16 cellular contexts compared by ENCODE assay signal in genomic region chrX:12811658-12812057, GRCh38. TPM values are rescaled to one million over a fixed set of nuclear protein-coding genes. Genes with fewer than 3 reads are reported as not detected.
DNase-seq lines count a peak whose midpoint lies in the region; ATAC-seq and TF ChIP-seq lines count a peak whose summit lies in the region.
"Had no signal": no experiment of that assay in that cellular context is flagged by ENCODE, and none has a peak within 500 bp of the region (broad histone marks: within the 10 kb centered on the region; RNA-seq: fewer than 3 reads in every experiment).

No MANE protein-coding gene starts in this region.

- H3K9me3 Mint-ChIP-seq in activated T-cell treated with anti-CD3 and anti-CD28 coated beads, Interleukin-2, amount 50 U/mL, for 72 hours: no peaks in the 10 kb centered on the region
- no peaks in the 10 kb centered on the region for H3K9me3 Mint-ChIP-seq in activated T-helper 1 cell treated with anti-CD3 and anti-CD28 coated beads, Interleukin-12 subunit alpha, Interleukin-12 subunit beta, Interleukin-2, Interleukin-4 antibody, amounts not matched to agents 30 ng/mL and 10 ng/mL and 1 ng/mL, durations not matched to agents 14 hours and 24 hours and 36 hours
- H3K9me3 Mint-ChIP-seq: CD14-positive monocyte; CD8-positive, alpha-beta T cell had no signal

- no peaks in the 10 kb centered on the region for H3K4me1 Mint-ChIP-seq in activated T-cell treated with anti-CD3 and anti-CD28 coated beads, Interleukin-2, amount 50 U/mL, for 72 hours (ENCODE audit: low read depth)
- peaks cover 34% of the 10 kb centered on the region for H3K4me1 Mint-ChIP-seq in activated T-helper 1 cell treated with anti-CD3 and anti-CD28 coated beads, Interleukin-12 subunit alpha, Interleukin-12 subunit beta, Interleukin-2, Interleukin-4 antibody, amounts not matched to agents 30 ng/mL and 10 ng/mL and 1 ng/mL, durations not matched to agents 14 hours and 24 hours and 36 hours (ENCODE audit: low read depth)

- no peak for DNase-seq in activated T-cell treated with anti-CD3 and anti-CD28 coated beads, Interleukin-2, amount 50 U/mL, for 72 hours
- no peak for DNase-seq in activated T-cell treated with anti-CD3 and anti-CD28 coated beads, Interleukin-2, amount 50 U/mL, for 48 hours
- peak; percentile 16 for DNase-seq in Jurkat, Clone E6-1 (ENCODE audit: low read depth, low spot score)
- no peak for DNase-seq in activated T-helper 1 cell treated with anti-CD3 and anti-CD28 coated beads, Interleukin-12 subunit alpha, Interleukin-12 subunit beta, Interleukin-2, Interleukin-4 antibody, amounts not matched to agents 30 ng/mL and 10 ng/mL and 1 ng/mL, durations not matched to agents 14 hours and 24 hours and 36 hours (ENCODE audit: low spot score)
- peak; percentile 65 for DNase-seq in testis
- no peak for DNase-seq in activated CD8-positive, alpha-beta memory T cell treated with anti-CD3 and anti-CD28 coated beads, Interleukin-2, amount 50 U/mL, for 48 hours
- DNase-seq: CD8-positive, alpha-beta T cell; COR-L47; GF-D8 had no signal

- H3K27me3 ChIP-seq in testis: no peaks in the 10 kb centered on the region

- no peak overlapping the region for H3K4me3 ChIP-seq in Jurkat, Clone E6-1 (ENCODE audit: low read length)
- no peak overlapping the region for H3K4me3 ChIP-seq in testis
- H3K4me3 ChIP-seq: A549, HAP-1 had no signal

- TF ChIP-seq POLR2A in testis (IDR thresholded peaks at IDR 0.05): no peak

- no peak overlapping the region for H3K4me3 Mint-ChIP-seq in activated T-cell treated with anti-CD3 and anti-CD28 coated beads, Interleukin-2, amount 50 U/mL, for 72 hours
- no peak overlapping the region for H3K4me3 Mint-ChIP-seq in activated T-helper 1 cell treated with anti-CD3 and anti-CD28 coated beads, Interleukin-12 subunit alpha, Interleukin-12 subunit beta, Interleukin-2, Interleukin-4 antibody, amounts not matched to agents 30 ng/mL and 10 ng/mL and 1 ng/mL, durations not matched to agents 14 hours and 24 hours and 36 hours
- H3K4me3 Mint-ChIP-seq: CD14-positive monocyte; CD8-positive, alpha-beta T cell had no signal

- H3K4me1 ChIP-seq in testis: no peaks in the 10 kb centered on the region
- H3K4me1 ChIP-seq: A549 had no signal

- H3K27ac Mint-ChIP-seq in activated T-cell treated with anti-CD3 and anti-CD28 coated beads, Interleukin-2, amount 50 U/mL, for 72 hours: peak overlapping the region; percentile 34
- H3K27ac Mint-ChIP-seq in activated T-helper 1 cell treated with anti-CD3 and anti-CD28 coated beads, Interleukin-12 subunit alpha, Interleukin-12 subunit beta, Interleukin-2, Interleukin-4 antibody, amounts not matched to agents 30 ng/mL and 10 ng/mL and 1 ng/mL, durations not matched to agents 14 hours and 24 hours and 36 hours: peak overlapping the region; percentile 36
- H3K27ac Mint-ChIP-seq: CD8-positive, alpha-beta T cell had no signal

- no peak for TF ChIP-seq CTCF in testis (IDR thresholded peaks at IDR 0.05)

- intact Hi-C loops in activated T-helper 1 cell treated with anti-CD3 and anti-CD28 coated beads, Interleukin-12 subunit alpha, Interleukin-12 subunit beta, Interleukin-2, Interleukin-4 antibody, amounts not matched to agents 30 ng/mL and 10 ng/mL and 1 ng/mL, durations not matched to agents 14 hours and 24 hours and 36 hours (cut with micrococcal nuclease): no loop called here
- intact Hi-C loops in testis (cut with DNase I; ENCODE audit: low total_unique reads): no loop called here

- no peak for ATAC-seq in activated T-cell treated with anti-CD3 and anti-CD28 coated beads, Interleukin-2, amount 50 U/mL, for 72 hours (replicated peaks in 1 of 2)
- ATAC-seq in HG03108 (IDR thresholded peaks at IDR 0.05; ENCODE audit: unreplicated experiment): no peak
- ATAC-seq: A549; CD8-positive, alpha-beta T cell had no signal

- peaks cover 3 to 15% of the 10 kb centered on the region in 2 donors for H3K36me3 Mint-ChIP-seq in activated T-cell treated with anti-CD3 and anti-CD28 coated beads, Interleukin-2, amount 50 U/mL, for 72 hours (ENCODE audit: insufficient read depth in 2 of 2)
- H3K36me3 Mint-ChIP-seq in activated T-helper 1 cell treated with anti-CD3 and anti-CD28 coated beads, Interleukin-12 subunit alpha, Interleukin-12 subunit beta, Interleukin-2, Interleukin-4 antibody, amounts not matched to agents 30 ng/mL and 10 ng/mL and 1 ng/mL, durations not matched to agents 14 hours and 24 hours and 36 hours (ENCODE audit: low read depth): peaks cover 29% of the 10 kb centered on the region

- no peaks in the 10 kb centered on the region for H3K9me3 ChIP-seq in testis
- H3K9me3 ChIP-seq: A549, HAP-1 had no signal

- peaks cover 6% of the 10 kb centered on the region for H3K27me3 Mint-ChIP-seq in activated T-cell treated with anti-CD3 and anti-CD28 coated beads, Interleukin-2, amount 50 U/mL, for 72 hours (ENCODE audit: low read depth)
- no peaks in the 10 kb centered on the region for H3K27me3 Mint-ChIP-seq in activated T-helper 1 cell treated with anti-CD3 and anti-CD28 coated beads, Interleukin-12 subunit alpha, Interleukin-12 subunit beta, Interleukin-2, Interleukin-4 antibody, amounts not matched to agents 30 ng/mL and 10 ng/mL and 1 ng/mL, durations not matched to agents 14 hours and 24 hours and 36 hours (ENCODE audit: insufficient read depth)

- H3K27ac ChIP-seq in testis: peak overlapping the region; percentile 31 to 75
- H3K27ac ChIP-seq: A549 had no signal

- H3K36me3 ChIP-seq in testis (ENCODE audit: low read depth, missing control alignments): no peaks in the 10 kb centered on the region

- 45 to 62% methylated on average over 5 to 8 of the region's 8 CpGs for WGBS in testis, 2 donors

RNA-seq across cellular contexts. Expression of gene PRPS2, which starts 20.4 kb away (rescaled TPM):
- 10 to 100 TPM; 71.4 to 74.1 TPM for total RNA-seq in activated T-cell treated with anti-CD3 and anti-CD28 coated beads, Interleukin-2, amount 50 U/mL, for 72 hours
- polyA plus RNA-seq in Jurkat, Clone E6-1 (2012; ENCODE audit: insufficient read depth, insufficient read length): 79.8 TPM
- total RNA-seq in activated T-helper 1 cell treated with anti-CD3 and anti-CD28 coated beads, Interleukin-12 subunit alpha, Interleukin-12 subunit beta, Interleukin-2, Interleukin-4 antibody, amounts not matched to agents 30 ng/mL and 10 ng/mL and 1 ng/mL, durations not matched to agents 14 hours and 24 hours and 36 hours: 115 and 116 TPM in 2 replicates
- total RNA-seq in testis: 100 to 1,000 TPM; 331 to 693 TPM
- 224 TPM for polyA plus RNA-seq in testis (ENCODE audit: insufficient read depth, low read depth, low replicate concordance)

RNA-seq across cellular contexts. Expression of gene TLR7, which starts 55.2 kb away (rescaled TPM):
- under 1 TPM; 0.05 to 0.23 TPM for total RNA-seq in activated T-cell treated with anti-CD3 and anti-CD28 coated beads, Interleukin-2, amount 50 U/mL, for 72 hours
- not detected for polyA plus RNA-seq in Jurkat, Clone E6-1 (2012; ENCODE audit: insufficient read depth, insufficient read length)
- total RNA-seq in activated T-helper 1 cell treated with anti-CD3 and anti-CD28 coated beads, Interleukin-12 subunit alpha, Interleukin-12 subunit beta, Interleukin-2, Interleukin-4 antibody, amounts not matched to agents 30 ng/mL and 10 ng/mL and 1 ng/mL, durations not matched to agents 14 hours and 24 hours and 36 hours: 0.07 and 0.10 TPM in 2 replicates
- under 1 TPM; 0.08 to 0.31 TPM for total RNA-seq in testis
- 1.3 TPM for polyA plus RNA-seq in testis (ENCODE audit: insufficient read depth, low read depth, low replicate concordance)
- total RNA-seq: H1 had no signal
- polyA plus RNA-seq: A549, AG04450, BJ had no signal

Comparison
In these comparisons a context has a peak if more than half of its experiments do, and no peak if none do; other contexts are left out.
1. DNase-seq: peak in Jurkat, Clone E6-1 (single experiment) and testis (single experiment); none in activated T-cell treated with anti-CD3 and anti-CD28 coated beads, Interleukin-2, amount 50 U/mL, for 72 hours (0 of 2), activated T-cell treated with anti-CD3 and anti-CD28 coated beads, Interleukin-2, amount 50 U/mL, for 48 hours (0 of 2), activated T-helper 1 cell treated with anti-CD3 and anti-CD28 coated beads, Interleukin-12 subunit alpha, Interleukin-12 subunit beta, Interleukin-2, Interleukin-4 antibody, amounts not matched to agents 30 ng/mL and 10 ng/mL and 1 ng/mL, durations not matched to agents 14 hours and 24 hours and 36 hours (single experiment) and activated CD8-positive, alpha-beta memory T cell treated with anti-CD3 and anti-CD28 coated beads, Interleukin-2, amount 50 U/mL, for 48 hours (single experiment).